7 cellular contexts compared by ENCODE assay signal in the genomic region with DNA sequence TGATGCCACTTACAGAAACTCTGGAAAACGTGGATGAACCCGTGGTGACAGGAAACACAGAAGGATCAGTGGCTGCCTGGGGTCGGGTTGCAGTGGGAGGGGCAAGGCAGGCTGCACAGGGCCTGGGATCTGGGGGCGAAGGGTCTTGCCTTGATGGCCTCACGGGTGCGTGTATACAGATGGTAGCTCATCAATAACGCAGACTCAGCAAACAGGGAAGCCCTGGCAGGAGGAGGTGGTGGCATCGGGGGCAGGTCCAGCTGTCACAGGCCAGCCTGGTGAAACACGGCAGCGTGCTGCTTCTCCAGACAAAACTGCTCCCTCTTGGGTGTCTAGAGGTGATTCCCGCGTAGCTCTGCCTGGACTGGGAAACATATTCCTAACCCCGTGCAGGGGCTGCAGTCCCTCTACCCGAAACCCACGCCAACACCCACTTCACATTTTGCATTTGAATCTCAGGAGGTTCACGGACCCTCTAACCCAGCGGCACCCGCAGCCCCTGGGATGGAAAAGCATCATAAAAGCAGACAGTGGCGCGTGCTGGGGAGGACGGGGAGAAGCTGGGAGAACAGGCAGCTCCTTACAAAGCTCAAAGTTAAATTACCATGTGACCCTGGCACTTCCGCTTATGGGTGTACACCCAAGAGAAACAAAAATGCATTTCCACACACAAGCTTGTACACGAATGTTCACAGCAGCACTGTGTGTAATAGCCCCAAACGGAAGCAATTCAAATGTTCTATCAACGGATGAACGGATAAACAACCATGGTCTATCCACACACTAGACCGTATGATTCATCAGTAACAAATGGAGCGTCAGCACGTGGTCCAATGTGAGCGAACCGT.
DNase-seq lines count a peak whose midpoint lies in the region; ATAC-seq, FAIRE-seq and TF ChIP-seq lines count a peak whose summit lies in the region.
"Not testable (repeated sequence)": the region's sequence is repeated elsewhere in the genome, so short reads cannot be mapped to it uniquely, and the experiment has no call there.

No MANE protein-coding gene starts in this region.

- not testable (repeated sequence) for H3K9me3 ChIP-seq in CD4-positive, alpha-beta T cell (ENCODE audit: control insufficient read depth, low read length); WERI-Rb-1 (ENCODE audit: severe bottlenecking); astrocyte (ENCODE audit: insufficient read depth, low read depth, low read length); mucosa of descending colon; sigmoid colon

- not testable (repeated sequence) for H4K20me1 ChIP-seq in astrocyte (ENCODE audit: insufficient read depth, low read length)

- not testable (repeated sequence) for H3K27ac ChIP-seq in CD4-positive, alpha-beta T cell (ENCODE audit: low read depth, low read length); WERI-Rb-1; astrocyte (ENCODE audit: low read depth, low read length); sigmoid colon

- not testable (repeated sequence) for H3K36me3 ChIP-seq in WERI-Rb-1; astrocyte (ENCODE audit: insufficient read depth, low read length); mucosa of descending colon (ENCODE audit: low read depth); sigmoid colon

- not testable (repeated sequence) for H3K9ac ChIP-seq in astrocyte (ENCODE audit: low read length)

- not testable (repeated sequence) for ATAC-seq in CD4-positive, alpha-beta T cell (ENCODE audit: poor library complexity); mucosa of descending colon

- not testable (repeated sequence) for TF ChIP-seq EP300 in sigmoid colon (IDR thresholded peaks at IDR 0.05)

- not testable (repeated sequence) for H2AFZ ChIP-seq in astrocyte (ENCODE audit: low read depth, low read length)

- H3K27me3 ChIP-seq in CD4-positive, alpha-beta T cell (ENCODE audit: control insufficient read depth, insufficient read depth, low read length); WERI-Rb-1 (ENCODE audit: insufficient read depth, low read depth, severe bottlenecking); astrocyte (ENCODE audit: insufficient read depth, low read length); sigmoid colon: not testable (repeated sequence)

- peak in 1 of 10 experiments; percentile 2 for DNase-seq in CD4-positive, alpha-beta T cell
- DNase-seq in HFFc6 (peak; percentile 60), WERI-Rb-1 (peak; percentile 4), astrocyte (ENCODE audit: low read depth) (peak; percentile 16), cardiac septum (ENCODE audit: low spot score) (peak; percentile 46), mucosa of descending colon (peak in 2 of 3 donors; percentile 12 to 15), sigmoid colon (peak; percentile 39)

- WGBS in sigmoid colon, 2 donors: 93 to 94% methylated on average over 31 of the region's 31 CpGs

- TF ChIP-seq POLR2A in sigmoid colon (IDR thresholded peaks at IDR 0.05): not testable (repeated sequence)

- peak overlapping the region; percentile 30 for H3K27ac Mint-ChIP-seq in CD4-positive, alpha-beta T cell
- peak overlapping the region; percentile 88 for H3K27ac Mint-ChIP-seq in HFFc6
- not testable (repeated sequence) for H3K27ac Mint-ChIP-seq in astrocyte (ENCODE audit: unreplicated experiment)

- not testable (repeated sequence) for H3K27me3 Mint-ChIP-seq in CD4-positive, alpha-beta T cell; HFFc6 (ENCODE audit: insufficient read depth); astrocyte (ENCODE audit: low read depth, unreplicated experiment)

- not testable (repeated sequence) for TF ChIP-seq CTCF in CD4-positive, alpha-beta T cell (IDR thresholded peaks at IDR 0.05); HFFc6 (IDR thresholded peaks at IDR 0.05); WERI-Rb-1 (IDR thresholded peaks at IDR 0.05; ENCODE audit: low read depth, low read length); astrocyte (IDR thresholded peaks at IDR 0.05; ENCODE audit: insufficient read depth, low read depth, low read length); mucosa of descending colon (IDR thresholded peaks at IDR 0.05); sigmoid colon (IDR thresholded peaks at IDR 0.05)

- not testable (repeated sequence) for H3K4me3 ChIP-seq in WERI-Rb-1 (ENCODE audit: low read depth, low read length); astrocyte (ENCODE audit: insufficient read depth, low read depth, low read length); mucosa of descending colon; sigmoid colon

- not testable (repeated sequence) for H3K4me1 Mint-ChIP-seq in CD4-positive, alpha-beta T cell (ENCODE audit: low read depth); astrocyte (ENCODE audit: low read depth, unreplicated experiment)
- peaks cover 26% of the 10 kb centered on the region for H3K4me1 Mint-ChIP-seq in HFFc6 (ENCODE audit: low read depth)

- not testable (repeated sequence) for H3K4me3 Mint-ChIP-seq in CD4-positive, alpha-beta T cell; astrocyte (ENCODE audit: unreplicated experiment)
- H3K4me3 Mint-ChIP-seq in HFFc6: peak overlapping the region; percentile 80

- CTCF ChIA-PET in CD4-positive, alpha-beta T cell (lab: Charles Lee): not testable (repeated sequence)

- FAIRE-seq in astrocyte (lab: Jason Lieb, UNC): not testable (repeated sequence)

- H3K9me3 Mint-ChIP-seq in CD4-positive, alpha-beta T cell; astrocyte (ENCODE audit: unreplicated experiment): not testable (repeated sequence)
- H3K9me3 Mint-ChIP-seq in HFFc6: peaks cover 15% of the 10 kb centered on the region

- intact Hi-C loops in CD4-positive, alpha-beta T cell (cut with DNase I, micrococcal nuclease); cardiac septum (cut with DNase I); mucosa of descending colon (cut with DNase I, micrococcal nuclease); sigmoid colon (cut with DNase I): not testable (repeated sequence)

- H3K4me1 ChIP-seq in astrocyte (ENCODE audit: insufficient read depth, low read length); mucosa of descending colon (ENCODE audit: low read depth); sigmoid colon: not testable (repeated sequence)

- not testable (repeated sequence) for H3K79me2 ChIP-seq in astrocyte (ENCODE audit: insufficient read depth, low read length)

- peaks cover 65% of the 10 kb centered on the region for H3K36me3 Mint-ChIP-seq in CD4-positive, alpha-beta T cell (ENCODE audit: low read depth)
- peaks cover 26% of the 10 kb centered on the region for H3K36me3 Mint-ChIP-seq in HFFc6 (ENCODE audit: low read depth)
- H3K36me3 Mint-ChIP-seq in astrocyte (ENCODE audit: low read depth, unreplicated experiment): not testable (repeated sequence)

- not testable (repeated sequence) for H3K4me2 ChIP-seq in astrocyte (ENCODE audit: low read length)

- POLR2A ChIA-PET in CD4-positive, alpha-beta T cell (lab: Charles Lee): not testable (repeated sequence)
